Comparison of ENCODE assay signal across 15 cellular contexts in the genomic region with DNA sequence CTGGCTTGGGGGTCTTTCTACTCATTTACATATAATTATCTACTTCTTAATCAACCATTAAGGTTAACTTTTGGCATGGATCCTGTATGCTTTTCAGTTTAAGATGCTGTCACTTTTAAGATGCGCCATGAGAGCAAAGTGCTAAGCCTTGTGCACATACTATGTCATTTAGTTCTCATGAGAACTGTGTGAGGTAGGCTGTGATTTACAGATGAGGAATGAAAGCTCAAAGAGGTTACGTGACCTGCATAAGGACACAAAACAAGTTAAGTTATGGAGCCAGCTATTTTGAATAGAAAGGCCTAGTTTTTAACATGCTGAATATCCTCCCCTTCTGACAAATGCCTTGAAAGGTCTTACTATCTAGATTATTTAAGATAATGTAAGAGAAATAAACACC.
"Had no signal": no experiment of that assay in that cellular context is flagged by ENCODE, and none has a peak within 500 bp of the region (broad histone marks: within the 10 kb centered on the region; RNA-seq: fewer than 3 reads in every experiment).

No MANE protein-coding gene starts in this region.

- H3K4me3 ChIP-seq: skin epidermis had no signal

- DNase-seq: activated CD4-positive, alpha-beta T cell treated with anti-CD3 and anti-CD28 coated beads, Interleukin-2, amount 10 ng/mL, durations not matched to agents 7 days and 5 days; activated CD8-positive, alpha-beta T cell treated with anti-CD3 and anti-CD28 coated beads, Interleukin-2, amount 10 ng/mL, durations not matched to agents 7 days and 5 days; activated effector memory CD4-positive, alpha-beta T cell treated with Interleukin-2 at 50 U/mL for 16 hours; activated naive CD4-positive, alpha-beta T cell treated with anti-CD3 and anti-CD28 coated beads, Interleukin-2, amount 10 ng/mL, durations not matched to agents 7 days and 5 days; activated naive CD8-positive, alpha-beta T cell treated with anti-CD3 and anti-CD28 coated beads, Interleukin-2, amount 50 U/mL, for 24 hours; activated T-cell treated with anti-CD3 and anti-CD28 coated beads, Interleukin-2, amount 50 U/mL, for 48 hours; anterior cingulate cortex; effector CD8-positive, alpha-beta T cell; foreskin keratinocyte; kidney; nephron progenitor cell; right cardiac atrium had no signal

- H3K27me3 ChIP-seq: foreskin keratinocyte had no signal

- H3K27ac ChIP-seq: foreskin keratinocyte, skin epidermis had no signal

- ATAC-seq: activated CD4-positive, CD25-positive, alpha-beta regulatory T cell treated with anti-CD3 and anti-CD28 coated beads, Interleukin-2, amount 50 U/mL, for 24 hours; activated CD8-positive, alpha-beta T cell treated with anti-CD3 and anti-CD28 coated beads, Interleukin-2, amount 10 ng/mL, durations not matched to agents 7 days and 5 days; activated naive CD8-positive, alpha-beta T cell treated with anti-CD3 and anti-CD28 coated beads, Interleukin-2, amount 50 U/mL, for 24 hours; foreskin keratinocyte; left lobe of liver; right cardiac atrium had no signal
